ENCODE assay signal across 1 cellular context in genomic region chr7:2403014-2403717, GRCh38.
TF ChIP-seq lines count a peak whose summit lies in the region.

TSS of gene CHST12 (plus strand) at chr7:2403611. CDS start at chr7:2432640, 29,029 bp downstream.

TF ChIP-seq in GM12878, 131 proteins besides CTCF, POLR2A, EP300 and RAD21 (continued from another document and continues in another):
- TF ChIP-seq ELK1 (IDR thresholded peaks at IDR 0.05; ENCODE audit: low read depth, low read length) (no peak), ZNF207 (IDR thresholded peaks at IDR 0.05; ENCODE audit: borderline replicate concordance) (peak; percentile 63; the same call in 1 of the 2 replicates), TAF1 (IDR thresholded peaks at IDR 0.05; ENCODE audit: borderline replicate concordance, low read depth, low read length) (peak; percentile 58), GATAD2B (conservative IDR thresholded peaks at IDR 0.05; ENCODE audit: low read depth) (0 out of 2 replicates have a peak, but pooled peaks have one; percentile 10), MXI1 (IDR thresholded peaks at IDR 0.05; ENCODE audit: low read depth, low read length) (peak; percentile 46; the same call in 1 of the 2 replicates), WRNIP1 (IDR thresholded peaks at IDR 0.05; ENCODE audit: borderline replicate concordance, low read depth, low read length) (no peak), NFXL1 (IDR thresholded peaks at IDR 0.05; ENCODE audit: borderline replicate concordance) (peak; percentile 78), SMAD1 (IDR thresholded peaks at IDR 0.05; ENCODE audit: low read depth, partially characterized antibody) (no peak), STAT1 (conservative IDR thresholded peaks at IDR 0.05) (0 out of 2 replicates have a peak, but pooled peaks have one; percentile 41), NRF1 (conservative IDR thresholded peaks at IDR 0.05; ENCODE audit: low read depth, low read length) (peak; percentile 54; the same call in 1 of the 2 replicates), E2F8 (IDR thresholded peaks at IDR 0.05; ENCODE audit: low read depth, partially characterized antibody) (no peak), BACH1 (IDR thresholded peaks at IDR 0.05; ENCODE audit: borderline replicate concordance) (0 out of 2 replicates have a peak, but pooled peaks have one; percentile 52), PKNOX1 (IDR thresholded peaks at IDR 0.05) (peak; percentile 6; the same call in 1 of the 2 replicates), RB1 (IDR thresholded peaks at IDR 0.05; ENCODE audit: borderline replicate concordance) (peak; percentile 79; the same call in 1 of the 2 replicates), EZH2 (IDR thresholded peaks at IDR 0.05; ENCODE audit: borderline replicate concordance, control insufficient read depth, low read depth, low read length) (no peak), CHD4 (IDR thresholded peaks at IDR 0.05) (0 out of 2 replicates have a peak, but pooled peaks have one; percentile 53), KLF5 (IDR thresholded peaks at IDR 0.05; ENCODE audit: partially characterized antibody) (peak; percentile 67), RAD51 (IDR thresholded peaks at IDR 0.05) (no peak), CHD2 (IDR thresholded peaks at IDR 0.05; ENCODE audit: borderline replicate concordance, low read depth, low read length) (peak; percentile 93), BRCA1 (IDR thresholded peaks at IDR 0.05; ENCODE audit: low read depth, low read length) (peak; percentile 62), RCOR1 (conservative IDR thresholded peaks at IDR 0.05; ENCODE audit: low read depth, low read length) (0 out of 2 replicates have a peak, but pooled peaks have one; percentile 33), STAT3 (IDR thresholded peaks at IDR 0.05; ENCODE audit: low read depth, low read length) (no peak), POLR2AphosphoS5 (IDR thresholded peaks at IDR 0.05; ENCODE audit: low read length) (peak; percentile 75; the same call in 1 of the 2 replicates), BMI1 (IDR thresholded peaks at IDR 0.05; ENCODE audit: borderline replicate concordance) (no peak), SMARCA5 (IDR thresholded peaks at IDR 0.05) (peak; percentile 99), KDM1A (IDR thresholded peaks at IDR 0.05; ENCODE audit: borderline replicate concordance) (peak; percentile 99), NBN (IDR thresholded peaks at IDR 0.05) (peak; percentile 79), MEF2A (IDR thresholded peaks at IDR 0.05; ENCODE audit: insufficient read depth, low read depth, low read length) (no peak), MAX (IDR thresholded peaks at IDR 0.05; ENCODE audit: low read depth, low read length) (peak; percentile 65; the same call in 1 of the 2 replicates), BHLHE40 (IDR thresholded peaks at IDR 0.05; ENCODE audit: borderline replicate concordance in 1 of 2, low read depth in 2 of 2, low read length in 1 of 2) (no peak; a peak in 1 of 4 replicates), ZNF217 (IDR thresholded peaks at IDR 0.05) (peak; percentile 99), NR2C1 (IDR thresholded peaks at IDR 0.05) (no peak), DPF2 (IDR thresholded peaks at IDR 0.05) (0 out of 2 replicates have a peak, but pooled peaks have one; percentile 47), CREB1 (IDR thresholded peaks at IDR 0.05; ENCODE audit: low read depth) (peak; percentile 12; the same call in 1 of the 2 replicates), TCF3 (IDR thresholded peaks at IDR 0.05; ENCODE audit: borderline replicate concordance, insufficient read depth, low read depth, low read length) (no peak), SIN3A (IDR thresholded peaks at IDR 0.05; ENCODE audit: low read depth, low read length) (no peak), IRF4 (IDR thresholded peaks at IDR 0.05; ENCODE audit: low read depth, low read length) (0 out of 2 replicates have a peak, but pooled peaks have one; percentile 45), CEBPZ (IDR thresholded peaks at IDR 0.05; ENCODE audit: low read depth, low read length) (no peak)
- TF ChIP-seq, protein P1, sequence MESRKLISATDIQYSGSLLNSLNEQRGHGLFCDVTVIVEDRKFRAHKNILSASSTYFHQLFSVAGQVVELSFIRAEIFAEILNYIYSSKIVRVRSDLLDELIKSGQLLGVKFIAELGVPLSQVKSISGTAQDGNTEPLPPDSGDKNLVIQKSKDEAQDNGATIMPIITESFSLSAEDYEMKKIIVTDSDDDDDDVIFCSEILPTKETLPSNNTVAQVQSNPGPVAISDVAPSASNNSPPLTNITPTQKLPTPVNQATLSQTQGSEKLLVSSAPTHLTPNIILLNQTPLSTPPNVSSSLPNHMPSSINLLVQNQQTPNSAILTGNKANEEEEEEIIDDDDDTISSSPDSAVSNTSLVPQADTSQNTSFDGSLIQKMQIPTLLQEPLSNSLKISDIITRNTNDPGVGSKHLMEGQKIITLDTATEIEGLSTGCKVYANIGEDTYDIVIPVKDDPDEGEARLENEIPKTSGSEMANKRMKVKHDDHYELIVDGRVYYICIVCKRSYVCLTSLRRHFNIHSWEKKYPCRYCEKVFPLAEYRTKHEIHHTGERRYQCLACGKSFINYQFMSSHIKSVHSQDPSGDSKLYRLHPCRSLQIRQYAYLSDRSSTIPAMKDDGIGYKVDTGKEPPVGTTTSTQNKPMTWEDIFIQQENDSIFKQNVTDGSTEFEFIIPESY (IDR thresholded peaks at IDR 0.05): no peak
- TF ChIP-seq, protein P2, sequence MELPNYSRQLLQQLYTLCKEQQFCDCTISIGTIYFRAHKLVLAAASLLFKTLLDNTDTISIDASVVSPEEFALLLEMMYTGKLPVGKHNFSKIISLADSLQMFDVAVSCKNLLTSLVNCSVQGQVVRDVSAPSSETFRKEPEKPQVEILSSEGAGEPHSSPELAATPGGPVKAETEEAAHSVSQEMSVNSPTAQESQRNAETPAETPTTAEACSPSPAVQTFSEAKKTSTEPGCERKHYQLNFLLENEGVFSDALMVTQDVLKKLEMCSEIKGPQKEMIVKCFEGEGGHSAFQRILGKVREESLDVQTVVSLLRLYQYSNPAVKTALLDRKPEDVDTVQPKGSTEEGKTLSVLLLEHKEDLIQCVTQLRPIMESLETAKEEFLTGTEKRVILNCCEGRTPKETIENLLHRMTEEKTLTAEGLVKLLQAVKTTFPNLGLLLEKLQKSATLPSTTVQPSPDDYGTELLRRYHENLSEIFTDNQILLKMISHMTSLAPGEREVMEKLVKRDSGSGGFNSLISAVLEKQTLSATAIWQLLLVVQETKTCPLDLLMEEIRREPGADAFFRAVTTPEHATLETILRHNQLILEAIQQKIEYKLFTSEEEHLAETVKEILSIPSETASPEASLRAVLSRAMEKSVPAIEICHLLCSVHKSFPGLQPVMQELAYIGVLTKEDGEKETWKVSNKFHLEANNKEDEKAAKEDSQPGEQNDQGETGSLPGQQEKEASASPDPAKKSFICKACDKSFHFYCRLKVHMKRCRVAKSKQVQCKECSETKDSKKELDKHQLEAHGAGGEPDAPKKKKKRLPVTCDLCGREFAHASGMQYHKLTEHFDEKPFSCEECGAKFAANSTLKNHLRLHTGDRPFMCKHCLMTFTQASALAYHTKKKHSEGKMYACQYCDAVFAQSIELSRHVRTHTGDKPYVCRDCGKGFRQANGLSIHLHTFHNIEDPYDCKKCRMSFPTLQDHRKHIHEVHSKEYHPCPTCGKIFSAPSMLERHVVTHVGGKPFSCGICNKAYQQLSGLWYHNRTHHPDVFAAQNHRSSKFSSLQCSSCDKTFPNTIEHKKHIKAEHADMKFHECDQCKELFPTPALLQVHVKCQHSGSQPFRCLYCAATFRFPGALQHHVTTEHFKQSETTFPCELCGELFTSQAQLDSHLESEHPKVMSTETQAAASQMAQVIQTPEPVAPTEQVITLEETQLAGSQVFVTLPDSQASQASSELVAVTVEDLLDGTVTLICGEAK (IDR thresholded peaks at IDR 0.05; ENCODE audit: borderline replicate concordance): no peak
- TF ChIP-seq, protein P3, sequence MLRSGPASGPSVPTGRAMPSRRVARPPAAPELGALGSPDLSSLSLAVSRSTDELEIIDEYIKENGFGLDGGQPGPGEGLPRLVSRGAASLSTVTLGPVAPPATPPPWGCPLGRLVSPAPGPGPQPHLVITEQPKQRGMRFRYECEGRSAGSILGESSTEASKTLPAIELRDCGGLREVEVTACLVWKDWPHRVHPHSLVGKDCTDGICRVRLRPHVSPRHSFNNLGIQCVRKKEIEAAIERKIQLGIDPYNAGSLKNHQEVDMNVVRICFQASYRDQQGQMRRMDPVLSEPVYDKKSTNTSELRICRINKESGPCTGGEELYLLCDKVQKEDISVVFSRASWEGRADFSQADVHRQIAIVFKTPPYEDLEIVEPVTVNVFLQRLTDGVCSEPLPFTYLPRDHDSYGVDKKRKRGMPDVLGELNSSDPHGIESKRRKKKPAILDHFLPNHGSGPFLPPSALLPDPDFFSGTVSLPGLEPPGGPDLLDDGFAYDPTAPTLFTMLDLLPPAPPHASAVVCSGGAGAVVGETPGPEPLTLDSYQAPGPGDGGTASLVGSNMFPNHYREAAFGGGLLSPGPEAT (IDR thresholded peaks at IDR 0.05; ENCODE audit: low read depth): peak; percentile 21; the same call in 1 of the 2 replicates
- TF ChIP-seq, protein P4, sequence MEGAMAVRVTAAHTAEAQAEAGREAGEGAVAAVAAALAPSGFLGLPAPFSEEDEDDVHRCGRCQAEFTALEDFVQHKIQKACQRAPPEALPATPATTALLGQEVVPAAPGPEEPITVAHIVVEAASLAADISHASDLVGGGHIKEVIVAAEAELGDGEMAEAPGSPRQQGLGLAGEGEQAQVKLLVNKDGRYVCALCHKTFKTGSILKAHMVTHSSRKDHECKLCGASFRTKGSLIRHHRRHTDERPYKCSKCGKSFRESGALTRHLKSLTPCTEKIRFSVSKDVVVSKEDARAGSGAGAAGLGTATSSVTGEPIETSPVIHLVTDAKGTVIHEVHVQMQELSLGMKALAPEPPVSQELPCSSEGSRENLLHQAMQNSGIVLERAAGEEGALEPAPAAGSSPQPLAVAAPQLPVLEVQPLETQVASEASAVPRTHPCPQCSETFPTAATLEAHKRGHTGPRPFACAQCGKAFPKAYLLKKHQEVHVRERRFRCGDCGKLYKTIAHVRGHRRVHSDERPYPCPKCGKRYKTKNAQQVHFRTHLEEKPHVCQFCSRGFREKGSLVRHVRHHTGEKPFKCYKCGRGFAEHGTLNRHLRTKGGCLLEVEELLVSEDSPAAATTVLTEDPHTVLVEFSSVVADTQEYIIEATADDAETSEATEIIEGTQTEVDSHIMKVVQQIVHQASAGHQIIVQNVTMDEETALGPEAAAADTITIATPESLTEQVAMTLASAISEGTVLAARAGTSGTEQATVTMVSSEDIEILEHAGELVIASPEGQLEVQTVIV (IDR thresholded peaks at IDR 0.05; ENCODE audit: borderline replicate concordance, partially characterized antibody): no peak
